In genomic region chr6:25242567-25242966, GRCh38 we compare ENCODE assay signal across 18 cellular contexts. TPM values are rescaled to one million over a fixed set of nuclear protein-coding genes. Genes with fewer than 3 reads are reported as not detected.
DNase-seq lines count a peak whose midpoint lies in the region; ATAC-seq, FAIRE-seq and TF ChIP-seq lines count a peak whose summit lies in the region.
"Had no signal": no experiment of that assay in that cellular context is flagged by ENCODE, and none has a peak within 500 bp of the region (broad histone marks: within the 10 kb centered on the region; RNA-seq: fewer than 3 reads in every experiment).

No MANE protein-coding gene starts in this region.

- no peak for TF ChIP-seq RAD21 in HepG2 (CRISPR knock-in tag; IDR thresholded peaks at IDR 0.05)

- no peaks in the 10 kb centered on the region for H3K36me3 ChIP-seq in HepG2 (replicated peaks in 1 of 2; ENCODE audit: control insufficient read depth in 1 of 2, insufficient read depth in 2 of 2, low read length in 2 of 2)
- H3K36me3 ChIP-seq in right lobe of liver, result no peaks in the 10 kb centered on the region
- H3K36me3 ChIP-seq: BLaER1 treated with 17β-estradiol and CSF1 and Interleukin-3, amounts not matched to agents 10 nM and 100 nM; HAP-1 had no signal

- H3K4me3 ChIP-seq in HepG2 (replicated peaks in 1 of 3; ENCODE audit: insufficient read depth in 1 of 3, low read depth in 2 of 3, low read length in 3 of 3) (no peak overlapping the region), right lobe of liver (no peak overlapping the region)
- H3K4me3 ChIP-seq: BLaER1 treated with 17β-estradiol and CSF1 and Interleukin-3, amounts not matched to agents 10 nM and 100 nM; HAP-1 had no signal

- H4K20me1 ChIP-seq in HepG2 (ENCODE audit: insufficient read depth, low read length), result no peaks in the 10 kb centered on the region
- H4K20me1 ChIP-seq: BLaER1 treated with 17β-estradiol and CSF1 and Interleukin-3, amounts not matched to agents 10 nM and 100 nM had no signal

- no peak overlapping the region for H2AFZ ChIP-seq in HepG2 (ENCODE audit: low read length)

- TF ChIP-seq EP300 in HepG2 (IDR thresholded peaks at IDR 0.05; ENCODE audit: low read depth in 2 of 2, low read length in 2 of 2), result no peak
- TF ChIP-seq EP300 in HepG2 (CRISPR knock-in tag; IDR thresholded peaks at IDR 0.05; ENCODE audit: borderline replicate concordance), result no peak

- FAIRE-seq in HepG2 (lab: Jason Lieb, UNC), result no peak
- FAIRE-seq: GM12892, GM18507 had no signal

- no peak overlapping the region for H3K27ac ChIP-seq in HepG2 (ENCODE audit: extremely low read length, insufficient read depth, low read length)
- H3K27ac ChIP-seq in right lobe of liver, result no peak overlapping the region
- H3K27ac ChIP-seq: BLaER1 treated with 17β-estradiol and CSF1 and Interleukin-3, amounts not matched to agents 10 nM and 100 nM had no signal

- no peaks in the 10 kb centered on the region for H3K27me3 ChIP-seq in HepG2 (ENCODE audit: control insufficient read depth in 1 of 2, insufficient read depth in 2 of 2, low read length in 2 of 2)
- H3K27me3 ChIP-seq in right lobe of liver, result no peaks in the 10 kb centered on the region
- H3K27me3 ChIP-seq: BLaER1 treated with 17β-estradiol and CSF1 and Interleukin-3, amounts not matched to agents 10 nM and 100 nM had no signal

- no peak for ATAC-seq in HepG2
- ATAC-seq in right lobe of liver, result no peak
- ATAC-seq in GM19351 (IDR thresholded peaks at IDR 0.05; ENCODE audit: unreplicated experiment), result no peak
- ATAC-seq in GM18858 (IDR thresholded peaks at IDR 0.05; ENCODE audit: unreplicated experiment), result no peak
- ATAC-seq: CD8-positive, alpha-beta T cell had no signal

- no peak overlapping the region for H3K4me2 ChIP-seq in HepG2 (ENCODE audit: low read depth, low read length)
- H3K4me2 ChIP-seq: BLaER1 treated with 17β-estradiol and CSF1 and Interleukin-3, amounts not matched to agents 10 nM and 100 nM had no signal

- in situ Hi-C loops in HepG2 (cut with HindIII; ENCODE audit: extremely low pct_ligation_motif_present, low pct_unique_long_range_greater_than_20kb), result no loop called here

- no peaks in the 10 kb centered on the region for H3K79me2 ChIP-seq in HepG2 (ENCODE audit: insufficient read depth, low read length)

- TF ChIP-seq POLR2A in HepG2 (IDR thresholded peaks at IDR 0.05; ENCODE audit: insufficient read depth in 1 of 2, low read depth in 2 of 2, low read length in 2 of 2) (no peak), right lobe of liver (IDR thresholded peaks at IDR 0.05) (no peak)

- POLR2A ChIA-PET in HepG2 (lab: Yijun Ruan, JAX), result no interaction called here

- CTCF ChIA-PET in HepG2 (lab: Yijun Ruan, JAX; ENCODE audit: low intra/inter-chr PET ratio, low total read pairs), result no interaction called here

- intact Hi-C loops in HepG2 (cut with micrococcal nuclease; ENCODE audit: unreplicated experiment), result no loop called here
- intact Hi-C loops in right lobe of liver (cut with DNase I), result no loop called here

- DNase-seq in HepG2 (ENCODE audit: low spot score) (no peak), right lobe of liver (no peak), NCI-H146 treated with DMSO at 0.1 percent for 48 hours (lab: John Stamatoyannopoulos, UW; ENCODE audit: unreplicated experiment) (peak; percentile 49), SHP77 (lab: John Stamatoyannopoulos, UW) (peak; percentile 43 to 59), ecto neural progenitor cell (ENCODE audit: low spot score) (no peak)
- DNase-seq: 8988T; CD8-positive, alpha-beta T cell; COR-L47; DMS 273 treated with DMSO at 0.1 percent for 48 hours; DMS79; GDM1; GOT3 had no signal

- TF ChIP-seq CTCF in HepG2 (CRISPR knock-in tag; IDR thresholded peaks at IDR 0.05), result no peak
- no peak for TF ChIP-seq CTCF in right lobe of liver (IDR thresholded peaks at IDR 0.05)

- H3K9ac ChIP-seq in HepG2 (ENCODE audit: insufficient read depth, low read depth, low read length), result no peak overlapping the region
- H3K9ac ChIP-seq: BLaER1 treated with 17β-estradiol and CSF1 and Interleukin-3, amounts not matched to agents 10 nM and 100 nM had no signal

- no TSS peak for BruUV-seq in HepG2 (replicated peaks; lab: Mats Ljungman, UMichigan)

- no peaks in the 10 kb centered on the region for H3K9me3 ChIP-seq in HepG2 (ENCODE audit: low read length)
- no peaks in the 10 kb centered on the region for H3K9me3 ChIP-seq in right lobe of liver
- H3K9me3 ChIP-seq: BLaER1 treated with 17β-estradiol and CSF1 and Interleukin-3, amounts not matched to agents 10 nM and 100 nM; HAP-1 had no signal

- H3K4me1 ChIP-seq in HepG2 (ENCODE audit: insufficient read depth, low read length) (no peaks in the 10 kb centered on the region), right lobe of liver (no peaks in the 10 kb centered on the region)
- H3K4me1 ChIP-seq: BLaER1 treated with 17β-estradiol and CSF1 and Interleukin-3, amounts not matched to agents 10 nM and 100 nM had no signal

- 38% methylated on average over 2 of the region's 2 CpGs for WGBS in HepG2 (ENCODE audit: low lambda C conversion rate)
- WGBS in right lobe of liver (ENCODE audit: insufficient coverage, low coverage, low lambda C conversion rate, missing lambda C conversion rate), result 93% methylated on average over 1 of the region's 2 CpGs

TF ChIP-seq in HepG2, 621 proteins besides CTCF, POLR2A, EP300 and RAD21:
- TF ChIP-seq ATF7 (IDR thresholded peaks at IDR 0.05), result peak; percentile 91
- TF ChIP-seq ATF7 (CRISPR knock-in tag; IDR thresholded peaks at IDR 0.05), result no peak
- TF ChIP-seq ZBED4 (CRISPR knock-in tag; IDR thresholded peaks at IDR 0.05; ENCODE audit: borderline replicate concordance), result no peak

RNA-seq across cellular contexts. Expression of gene CARMIL1, which starts 36.6 kb away (rescaled TPM):
- 2.6 and 2.9 TPM in 2 replicates for total RNA-seq in HepG2 (2016; rRNA removed; fragmentation: Illumina TruSeq; extraction: Trizol)
- total RNA-seq in HepG2 (2016; cell fraction: cytosol; rRNA removed; fragmentation: Illumina TruSeq; extraction: Trizol; ENCODE audit: low read depth), result 0.62 and 0.71 TPM in 2 replicates
- 2.5 TPM in 2 replicates for total RNA-seq in HepG2 (2016; cell fraction: insoluble cytoplasmic fraction; rRNA removed; fragmentation: Illumina TruSeq; extraction: Trizol)
- 0.96 and 0.99 TPM in 2 replicates for total RNA-seq in HepG2 (2016; cell fraction: membrane; rRNA removed; fragmentation: Illumina TruSeq; extraction: Trizol)
- total RNA-seq in HepG2 (2016; cell fraction: nucleus; rRNA removed; fragmentation: Illumina TruSeq; extraction: Trizol), result 2.9 and 3.2 TPM in 2 replicates
- polyA plus RNA-seq in HepG2 (2011; rRNA removed), result 1.4 and 1.8 TPM in 2 replicates
- polyA plus RNA-seq in HepG2 (2011; cell fraction: cytosol; rRNA removed), result 1.1 and 1.2 TPM in 2 replicates
- 1.3 TPM in 2 replicates for polyA plus RNA-seq in HepG2 (2011; cell fraction: nucleus; rRNA removed)
- polyA plus RNA-seq in HepG2 (2012), result 1.3 and 2.3 TPM in 2 replicates
- polyA plus RNA-seq in HepG2 (2016; cell fraction: cytosol; fragmentation: Illumina TruSeq; extraction: Trizol; ENCODE audit: low read depth), result 0.12 and 0.16 TPM in 2 replicates
- 1.6 and 2.0 TPM in 2 replicates for polyA plus RNA-seq in HepG2 (2016; cell fraction: insoluble cytoplasmic fraction; fragmentation: Illumina TruSeq; extraction: Trizol; ENCODE audit: low read depth)
- polyA plus RNA-seq in HepG2 (2016; cell fraction: membrane; fragmentation: Illumina TruSeq; extraction: Trizol; ENCODE audit: low read depth), result 0.38 and 0.58 TPM in 2 replicates
- 1.9 and 2.5 TPM in 2 replicates for polyA plus RNA-seq in HepG2 (2016; cell fraction: nucleus; fragmentation: Illumina TruSeq; extraction: Trizol; ENCODE audit: insufficient read depth, low read depth)
- polyA minus RNA-seq in HepG2 (2011; rRNA and poly(A)+ RNA removed; ENCODE audit: low replicate concordance), result 1.8 and 15.1 TPM in 2 replicates
- 1.8 and 1.9 TPM in 2 replicates for polyA minus RNA-seq in HepG2 (2011; cell fraction: cytosol; rRNA and poly(A)+ RNA removed)
- polyA minus RNA-seq in HepG2 (2011; cell fraction: nucleus; rRNA and poly(A)+ RNA removed), result 4.6 and 7.1 TPM in 2 replicates
- 1 to 10 TPM; 3.3 to 8.6 (median 4.6) TPM for total RNA-seq in right lobe of liver

Comparison
In these comparisons a context has a peak if more than half of its experiments do, and no peak if none do; other contexts are left out.
1. DNase-seq: peak in NCI-H146 treated with DMSO at 0.1 percent for 48 hours (single experiment) and SHP77 (2 of 2); none in HepG2 (single experiment), right lobe of liver (0 of 3) and ecto neural progenitor cell (single experiment).